In genomic region chr1:65147424-65148177, GRCh38 we compare ENCODE assay signal across 8 cellular contexts. TPM values are rescaled to one million over a fixed set of nuclear protein-coding genes. Genes with fewer than 3 reads are reported as not detected.
DNase-seq lines count a peak whose midpoint lies in the region; ATAC-seq and TF ChIP-seq lines count a peak whose summit lies in the region.

No MANE protein-coding gene starts in this region.

- no peaks in the 10 kb centered on the region for H3K9me3 ChIP-seq in neural cell (ENCODE audit: low read length)

- H3K4me1 ChIP-seq in urinary bladder (ENCODE audit: insufficient read depth), result no peaks in the 10 kb centered on the region

- peak overlapping the region; percentile 39 for H3K9ac ChIP-seq in neural cell (ENCODE audit: low read length)

- no peaks in the 10 kb centered on the region for H4K20me1 ChIP-seq in neural cell (ENCODE audit: insufficient read depth)

- no peak for TF ChIP-seq CTCF in foreskin fibroblast (IDR thresholded peaks at IDR 0.05; ENCODE audit: low read depth, low read length)
- no peak for TF ChIP-seq CTCF in neural cell (IDR thresholded peaks at IDR 0.05; ENCODE audit: poor library complexity, severe bottlenecking)

- WGBS in urinary bladder, result under 1% methylated on average over 88 of the region's 88 CpGs

- TF ChIP-seq RAD21 in neural cell (conservative IDR thresholded peaks at IDR 0.05), result peak; percentile 20

- H3K9me2 ChIP-seq in neural cell (ENCODE audit: insufficient read depth, low read length), result no peaks in the 10 kb centered on the region

- TF ChIP-seq EP300 in neural cell (conservative IDR thresholded peaks at IDR 0.05; ENCODE audit: poor library complexity, severe bottlenecking), result no peak

- DNase-seq in 8988T (peak; percentile 24), NCI-H2227 treated with DMSO at 0.1 percent for 48 hours (lab: John Stamatoyannopoulos, UW) (peak; percentile 21), foreskin fibroblast (peak; percentile 31 to 72)
- DNase-seq in activated T-cell treated with anti-CD3 and anti-CD28 coated beads, Interleukin-2, amount 50 U/mL, for 1 hour, result peak; percentile 30

- peak overlapping the region; percentile 91 for H3K4me2 ChIP-seq in neural cell (ENCODE audit: low read length)

- no peaks in the 10 kb centered on the region for H3K36me3 ChIP-seq in neural cell (ENCODE audit: insufficient read depth, low read length)
- no peaks in the 10 kb centered on the region for H3K36me3 ChIP-seq in urinary bladder (ENCODE audit: insufficient read depth)

- H3K4me3 ChIP-seq in foreskin fibroblast (ENCODE audit: low read depth in 1 of 2, low read length in 2 of 2) (peak overlapping the region; percentile 56 to 57), neural cell (ENCODE audit: low read length) (peak overlapping the region; percentile 86), urinary bladder (ENCODE audit: low read depth, low read length) (peak overlapping the region; percentile 57)

- H3K27ac ChIP-seq in neural cell (ENCODE audit: low read length) (no peak overlapping the region), urinary bladder (ENCODE audit: low read depth) (peak overlapping the region; percentile 5)

- ATAC-seq in GM18498 (IDR thresholded peaks at IDR 0.05; ENCODE audit: unreplicated experiment) (peak; percentile 64), HG02870 (IDR thresholded peaks at IDR 0.05; ENCODE audit: unreplicated experiment) (peak; percentile 60)

- no peaks in the 10 kb centered on the region for H3K79me2 ChIP-seq in neural cell (replicated peaks; ENCODE audit: insufficient read depth, low read length)

- no peaks in the 10 kb centered on the region for H3F3A ChIP-seq in neural cell (ENCODE audit: insufficient read depth, low read length, poor library complexity, severe bottlenecking)

- no peak overlapping the region for H2AFZ ChIP-seq in neural cell (ENCODE audit: low read depth, low read length)

- peaks cover 52% of the 10 kb centered on the region for H3K27me3 ChIP-seq in neural cell (ENCODE audit: insufficient read depth, low read depth, low read length)

TF ChIP-seq in neural cell, 6 proteins besides CTCF, POLR2A, EP300 and RAD21:
- TF ChIP-seq MXI1 (conservative IDR thresholded peaks at IDR 0.05; ENCODE audit: poor library complexity, severe bottlenecking) (peak; percentile 65), TAF1 (IDR thresholded peaks at IDR 0.05; ENCODE audit: low read depth) (no peak)

RNA-seq across cellular contexts. Expression of gene AK4, which starts 0.4 kb away (rescaled TPM):
- polyA plus RNA-seq in neural cell (1.8 and 1.9 TPM in 2 replicates), urinary bladder (36.1 TPM)
- 1.2 and 2.7 TPM in 2 replicates for polyA minus RNA-seq in neural cell
- total RNA-seq in urinary bladder, result 12.5 TPM

Comparison
In these comparisons a context has a peak if more than half of its experiments do, and no peak if none do; other contexts are left out.
1. RNA of gene AK4, which starts 0.4 kb away (polyA plus RNA-seq): 36.1 TPM in urinary bladder (single experiment); 1.8 to 1.9 TPM in neural cell; every median in the first group is over 10 times any median in the second.
2. Peak in every context shown above with its lines, with median percentiles within 50 percentile points of each other: DNase-seq and H3K4me3 ChIP-seq.